In genomic region chr16:67844441-67844840, GRCh38 we compare ENCODE assay signal across 10 cellular contexts. TPM values are rescaled to one million over a fixed set of nuclear protein-coding genes. Genes with fewer than 3 reads are reported as not detected.
DNase-seq lines count a peak whose midpoint lies in the region; ATAC-seq and TF ChIP-seq lines count a peak whose summit lies in the region.
"Had no signal": no experiment of that assay in that cellular context is flagged by ENCODE, and none has a peak within 500 bp of the region (broad histone marks: within the 10 kb centered on the region; RNA-seq: fewer than 3 reads in every experiment).

No MANE protein-coding gene starts in this region.

- H3K27ac Mint-ChIP-seq in activated T-cell treated with anti-CD3 and anti-CD28 coated beads, Interleukin-2, amount 50 U/mL, for 24 hours, result peak overlapping the region; percentile 95
- peak overlapping the region; percentile 95 for H3K27ac Mint-ChIP-seq in T-helper 17 cell

- no peak for TF ChIP-seq EP300 in stomach (IDR thresholded peaks at IDR 0.05)

- peak overlapping the region in 2 of 4 donors; percentile 65 to 77 for H3K4me3 ChIP-seq in stomach
- H3K4me3 ChIP-seq: body of pancreas had no signal

- TF ChIP-seq POLR2A in stomach (IDR thresholded peaks at IDR 0.05), result no peak

- H3K27ac ChIP-seq in stomach, result peak overlapping the region in 4 of 5 donors; percentile 98 to 100 (median 99)
- H3K27ac ChIP-seq: body of pancreas had no signal

- H3K36me3 ChIP-seq in stomach, result no peaks in the 10 kb centered on the region
- H3K36me3 ChIP-seq: ovary had no signal

- H3K27me3 Mint-ChIP-seq in activated T-cell treated with anti-CD3 and anti-CD28 coated beads, Interleukin-2, amount 50 U/mL, for 24 hours, result no peaks in the 10 kb centered on the region
- H3K27me3 Mint-ChIP-seq in T-helper 17 cell, result no peaks in the 10 kb centered on the region

- peaks cover 53% of the 10 kb centered on the region for H3K4me1 Mint-ChIP-seq in activated T-cell treated with anti-CD3 and anti-CD28 coated beads, Interleukin-2, amount 50 U/mL, for 24 hours (ENCODE audit: low read depth)
- H3K4me1 Mint-ChIP-seq in T-helper 17 cell, result peaks cover 40% of the 10 kb centered on the region

- intact Hi-C loops in stomach (cut with DNase I; ENCODE audit: low total_unique reads), result no loop called here

- no peak for TF ChIP-seq CTCF in stomach (IDR thresholded peaks at IDR 0.05)

- ATAC-seq in T-helper 17 cell (no peak), HG03442 (IDR thresholded peaks at IDR 0.05; ENCODE audit: unreplicated experiment) (no peak)
- ATAC-seq: body of pancreas had no signal

- WGBS in stomach, 5 donors, result 61 to 72% (median 64%) methylated on average over 4 of the region's 4 CpGs

- H3K4me3 Mint-ChIP-seq in activated T-cell treated with anti-CD3 and anti-CD28 coated beads, Interleukin-2, amount 50 U/mL, for 24 hours, result peak overlapping the region; percentile 96
- no peak overlapping the region for H3K4me3 Mint-ChIP-seq in T-helper 17 cell

- DNase-seq in activated T-cell treated with anti-CD3 and anti-CD28 coated beads, Interleukin-2, amount 50 U/mL, for 24 hours, result no peak
- DNase-seq in activated T-cell treated with anti-CD3 and anti-CD28 coated beads, Interleukin-2, amount 50 U/mL, for 1 hour, result no peak
- no peak for DNase-seq in T-helper 17 cell
- DNase-seq in fibroblast of peridontal ligament (ENCODE audit: extremely low read depth), result peak; percentile 52
- DNase-seq in stomach, result no peak
- DNase-seq in NCI-H146 treated with DMSO at 0.1 percent for 48 hours (lab: John Stamatoyannopoulos, UW; ENCODE audit: unreplicated experiment), result no peak
- DNase-seq in SW480 (ENCODE audit: low spot score), result no peak
- DNase-seq: body of pancreas, ovary had no signal

- H3K4me1 ChIP-seq in stomach, result peaks cover 41 to 69% (median 66%) of the 10 kb centered on the region in 4 donors

- H3K27me3 ChIP-seq in stomach, result no peaks in the 10 kb centered on the region
- H3K27me3 ChIP-seq: body of pancreas, ovary had no signal

- H3K9me3 ChIP-seq in T-helper 17 cell (ENCODE audit: control insufficient read depth, low read length, poor library complexity, severe bottlenecking) (no peaks in the 10 kb centered on the region), stomach (no peaks in the 10 kb centered on the region)
- H3K9me3 ChIP-seq: body of pancreas, ovary had no signal

- H3K9me3 Mint-ChIP-seq in activated T-cell treated with anti-CD3 and anti-CD28 coated beads, Interleukin-2, amount 50 U/mL, for 24 hours, result no peaks in the 10 kb centered on the region

- H3K36me3 Mint-ChIP-seq in activated T-cell treated with anti-CD3 and anti-CD28 coated beads, Interleukin-2, amount 50 U/mL, for 24 hours (ENCODE audit: low read depth), result peaks cover 51% of the 10 kb centered on the region
- no peaks in the 10 kb centered on the region for H3K36me3 Mint-ChIP-seq in T-helper 17 cell (ENCODE audit: low read depth)

RNA-seq across cellular contexts. Expression of gene NUTF2, which starts 2.3 kb away (rescaled TPM):
- total RNA-seq in T-helper 17 cell (10 to 100 TPM; 46.6 to 66.8 TPM), stomach (10 to 100 TPM in 4 of 5 donors, 1 to 10 TPM in 1; 9.3 to 64.7 (median 25.7) TPM)
- polyA plus RNA-seq in stomach, result 100 to 1,000 TPM in 2 of 3 donors, 10 to 100 TPM in 1; 92.0 to 125 (median 112) TPM

RNA-seq across cellular contexts. Expression of gene THAP11, which starts 2.3 kb away (rescaled TPM):
- 10 to 100 TPM; 31.2 to 33.1 TPM for total RNA-seq in T-helper 17 cell
- 100 to 1,000 TPM in 1 of 5 donors, 10 to 100 TPM in 4; 12.5 to 109 (median 53.9) TPM for total RNA-seq in stomach
- 10 to 100 TPM; 15.8 to 25.7 (median 18.7) TPM for polyA plus RNA-seq in stomach

RNA-seq across cellular contexts. Expression of gene CENPT, which starts 3.1 kb away (rescaled TPM):
- 10 to 100 TPM; 75.3 to 77.0 TPM for total RNA-seq in T-helper 17 cell
- 10 to 100 TPM; 27.4 to 80.7 (median 71.0) TPM for total RNA-seq in stomach
- polyA plus RNA-seq in stomach, result 10 to 100 TPM; 36.8 to 64.8 (median 48.3) TPM

RNA-seq across cellular contexts. Expression of gene EDC4, which starts 28.4 kb away (rescaled TPM):
- total RNA-seq in T-helper 17 cell (100 to 1,000 TPM in 1 of 2 donors, 10 to 100 TPM in 1; 99.0 to 105 TPM), stomach (100 to 1,000 TPM in 2 of 5 donors, 10 to 100 TPM in 3; 41.5 to 141 (median 58.5) TPM)
- polyA plus RNA-seq in stomach, result 10 to 100 TPM; 22.0 to 27.6 (median 22.2) TPM

RNA-seq across cellular contexts. Expression of gene TSNAXIP1, which starts 37.8 kb away (rescaled TPM):
- under 1 TPM; 0.62 to 0.63 TPM for total RNA-seq in T-helper 17 cell
- total RNA-seq in stomach, result 10 to 100 TPM in 1 of 5 donors, 1 to 10 TPM in 2, under 1 TPM in 1, not detected in 1; 0.45 to 25.7 (median 1.7) TPM
- polyA plus RNA-seq in stomach, result 1 to 10 TPM in 1 of 3 donors, under 1 TPM in 2; 0.46 to 1.2 (median 1.00) TPM
